1 cellular context compared by ENCODE assay signal in genomic region chr1:34923490-34923889, GRCh38.
TF ChIP-seq lines count a peak whose summit lies in the region.

No MANE protein-coding gene starts in this region.

TF ChIP-seq in H1, 55 proteins besides CTCF, POLR2A, EP300 and RAD21 (continued from another document):
- TF ChIP-seq CHD7 (IDR thresholded peaks at IDR 0.05; ENCODE audit: insufficient replicate concordance, low read length) = no peak
